14 cellular contexts compared by ENCODE assay signal in the genomic region with DNA sequence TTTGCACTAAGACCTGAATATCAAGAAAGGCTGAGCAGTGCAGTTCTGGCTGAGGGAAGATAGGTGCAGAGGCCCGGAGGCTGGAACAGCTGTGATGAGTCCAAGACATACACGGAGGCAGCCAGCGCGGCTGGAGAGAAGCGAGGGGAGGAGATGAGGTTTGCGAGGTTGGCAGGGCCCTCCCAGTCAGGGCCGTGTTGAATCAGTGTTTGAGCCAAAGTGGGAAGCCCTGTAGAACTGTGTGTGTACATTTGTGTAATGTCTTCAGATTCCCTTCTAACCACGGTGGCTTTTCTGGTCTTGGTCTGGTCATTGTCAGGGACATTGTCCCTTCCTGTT. TPM values are rescaled to one million over a fixed set of nuclear protein-coding genes. Genes with fewer than 3 reads are reported as not detected.
DNase-seq lines count a peak whose midpoint lies in the region; ATAC-seq, FAIRE-seq and TF ChIP-seq lines count a peak whose summit lies in the region.
"Had no signal": no experiment of that assay in that cellular context is flagged by ENCODE, and none has a peak within 500 bp of the region (broad histone marks: within the 10 kb centered on the region; RNA-seq: fewer than 3 reads in every experiment).

No MANE protein-coding gene starts in this region.

- TF ChIP-seq POLR2A in endothelial cell of umbilical vein (IDR thresholded peaks at IDR 0.05; ENCODE audit: low read depth, low read length): no peak

- H3K9ac ChIP-seq in endothelial cell of umbilical vein (replicated peaks; ENCODE audit: extremely low read depth, insufficient read depth, low read length): no peak overlapping the region

- H3K36me3 ChIP-seq in endothelial cell of umbilical vein (ENCODE audit: control insufficient read depth in 2 of 2, extremely low read depth in 1 of 2, insufficient read depth in 2 of 2, low read length in 2 of 2): no peaks in the 10 kb centered on the region
- H3K36me3 ChIP-seq: cardiac muscle cell, Peyer's patch had no signal

- intact Hi-C loops in endothelial cell of umbilical vein (cut with micrococcal nuclease): no loop called here

- no peak for TF ChIP-seq CTCF in endothelial cell of umbilical vein (IDR thresholded peaks at IDR 0.05; ENCODE audit: extremely low read depth in 1 of 2, insufficient read depth in 1 of 2, low read depth in 1 of 2, low read length in 2 of 2)

- no peak overlapping the region for H3K27ac ChIP-seq in endothelial cell of umbilical vein (ENCODE audit: insufficient read depth, low read depth, low read length)
- H3K27ac ChIP-seq: cardiac muscle cell, Peyer's patch had no signal

- H3K4me1 ChIP-seq in endothelial cell of umbilical vein (ENCODE audit: control insufficient read depth, extremely low read depth, insufficient read depth, low read length): peaks cover 9% of the 10 kb centered on the region

- no peak overlapping the region for H3K27ac Mint-ChIP-seq in activated CD8-positive, alpha-beta memory T cell treated with anti-CD3 and anti-CD28 coated beads, Interleukin-2, amount 10 ng/mL, durations not matched to agents 7 days and 5 days
- no peak overlapping the region for H3K27ac Mint-ChIP-seq in T-helper 17 cell
- H3K27ac Mint-ChIP-seq: activated CD8-positive, alpha-beta T cell treated with anti-CD3 and anti-CD28 coated beads, Interleukin-2, amount 10 ng/mL, durations not matched to agents 7 days and 5 days had no signal

- no peaks in the 10 kb centered on the region for H4K20me1 ChIP-seq in endothelial cell of umbilical vein (replicated peaks; ENCODE audit: control insufficient read depth, extremely low read depth, insufficient read depth, low read length)

- FAIRE-seq in endothelial cell of umbilical vein (lab: Jason Lieb, UNC): peak; percentile 59
- FAIRE-seq: A204.1 had no signal

- BruUV-seq in endothelial cell of umbilical vein (replicated peaks; lab: Mats Ljungman, UMichigan): no TSS peak

- H3K9me1 ChIP-seq in endothelial cell of umbilical vein (replicated peaks; ENCODE audit: control insufficient read depth, extremely low read depth, insufficient read depth, low read length): no peaks in the 10 kb centered on the region

- no peaks in the 10 kb centered on the region for H3K9me3 ChIP-seq in endothelial cell of umbilical vein (replicated peaks; ENCODE audit: control insufficient read depth, insufficient read depth, low read length)
- H3K9me3 ChIP-seq in T-helper 17 cell (ENCODE audit: control insufficient read depth, low read length, poor library complexity, severe bottlenecking): no peaks in the 10 kb centered on the region
- H3K9me3 ChIP-seq: Peyer's patch had no signal

- POLR2A ChIA-PET in endothelial cell of umbilical vein (lab: Charles Lee): no interaction called here

- H3K27me3 ChIP-seq in endothelial cell of umbilical vein (ENCODE audit: control insufficient read depth in 2 of 2, insufficient read depth in 2 of 2, low read length in 2 of 2): no peaks in the 10 kb centered on the region
- H3K27me3 ChIP-seq: cardiac muscle cell, Peyer's patch had no signal

- no peak for DNase-seq in activated CD8-positive, alpha-beta memory T cell treated with anti-CD3 and anti-CD28 coated beads, Interleukin-2, amount 10 ng/mL, durations not matched to agents 7 days and 5 days
- DNase-seq in activated CD8-positive, alpha-beta memory T cell treated with anti-CD3 and anti-CD28 coated beads, Interleukin-2, amount 50 U/mL, for 48 hours: no peak
- DNase-seq in endothelial cell of umbilical vein (ENCODE audit: low read depth, low spot score) (peak; percentile 13), mucosa of gallbladder (ENCODE audit: low spot score) (peak; percentile 60), ureter (ENCODE audit: low spot score) (peak; percentile 79), NCI-H1417 (lab: John Stamatoyannopoulos, UW) (no peak), T-helper 17 cell (no peak)
- DNase-seq: activated CD8-positive, alpha-beta T cell treated with anti-CD3 and anti-CD28 coated beads, Interleukin-2, amount 10 ng/mL, durations not matched to agents 7 days and 5 days; NCI-H1092; Peyer's patch had no signal

- no peak overlapping the region for H3K4me3 Mint-ChIP-seq in activated CD8-positive, alpha-beta memory T cell treated with anti-CD3 and anti-CD28 coated beads, Interleukin-2, amount 10 ng/mL, durations not matched to agents 7 days and 5 days
- no peak overlapping the region for H3K4me3 Mint-ChIP-seq in T-helper 17 cell
- H3K4me3 Mint-ChIP-seq: activated CD8-positive, alpha-beta T cell treated with anti-CD3 and anti-CD28 coated beads, Interleukin-2, amount 10 ng/mL, durations not matched to agents 7 days and 5 days had no signal

- dilution Hi-C loops in endothelial cell of umbilical vein (cut with MboI; ENCODE audit: extremely low pct_ligation_motif_present, low sequenced_read_pairs): no loop called here

- peak; percentile 16 for ATAC-seq in activated CD8-positive, alpha-beta memory T cell treated with anti-CD3 and anti-CD28 coated beads, Interleukin-2, amount 10 ng/mL, durations not matched to agents 7 days and 5 days
- ATAC-seq in GM21447 (IDR thresholded peaks at IDR 0.05; ENCODE audit: unreplicated experiment) (no peak), T-helper 17 cell (no peak)
- ATAC-seq: activated CD8-positive, alpha-beta T cell treated with anti-CD3 and anti-CD28 coated beads, Interleukin-2, amount 10 ng/mL, durations not matched to agents 7 days and 5 days had no signal

- H3K4me2 ChIP-seq in endothelial cell of umbilical vein (ENCODE audit: insufficient read depth, low read length): no peak overlapping the region

- no peak overlapping the region for H3K4me3 ChIP-seq in endothelial cell of umbilical vein (replicated peaks in 1 of 3; ENCODE audit: insufficient read depth in 1 of 3, low read depth in 1 of 3, low read length in 3 of 3)
- H3K4me3 ChIP-seq: cardiac muscle cell, Peyer's patch had no signal

- CTCF ChIA-PET in activated CD8-positive, alpha-beta memory T cell treated with anti-CD3 and anti-CD28 coated beads, Interleukin-2, amount 10 ng/mL, durations not matched to agents 7 days and 5 days (lab: Charles Lee): no interaction called here
- CTCF ChIA-PET in endothelial cell of umbilical vein (lab: Charles Lee): no interaction called here

- no peaks in the 10 kb centered on the region for H3K9me3 Mint-ChIP-seq in activated CD8-positive, alpha-beta memory T cell treated with anti-CD3 and anti-CD28 coated beads, Interleukin-2, amount 10 ng/mL, durations not matched to agents 7 days and 5 days (ENCODE audit: low read depth)

- no peaks in the 10 kb centered on the region for H3K36me3 Mint-ChIP-seq in activated CD8-positive, alpha-beta memory T cell treated with anti-CD3 and anti-CD28 coated beads, Interleukin-2, amount 10 ng/mL, durations not matched to agents 7 days and 5 days
- H3K36me3 Mint-ChIP-seq in T-helper 17 cell (ENCODE audit: low read depth): peaks cover 2% of the 10 kb centered on the region

- peaks cover 30% of the 10 kb centered on the region for H3K79me2 ChIP-seq in endothelial cell of umbilical vein (ENCODE audit: control insufficient read depth, insufficient read depth, low read length)

- H3K4me1 Mint-ChIP-seq in activated CD8-positive, alpha-beta memory T cell treated with anti-CD3 and anti-CD28 coated beads, Interleukin-2, amount 10 ng/mL, durations not matched to agents 7 days and 5 days: peaks cover 17% of the 10 kb centered on the region
- peaks cover 25% of the 10 kb centered on the region for H3K4me1 Mint-ChIP-seq in T-helper 17 cell

- no peak overlapping the region for H2AFZ ChIP-seq in endothelial cell of umbilical vein (ENCODE audit: low read depth, low read length)

- no peaks in the 10 kb centered on the region for H3K27me3 Mint-ChIP-seq in activated CD8-positive, alpha-beta memory T cell treated with anti-CD3 and anti-CD28 coated beads, Interleukin-2, amount 10 ng/mL, durations not matched to agents 7 days and 5 days
- H3K27me3 Mint-ChIP-seq in T-helper 17 cell: no peaks in the 10 kb centered on the region

RNA-seq across cellular contexts. Expression of gene PAK4, which starts 34.9 kb away (rescaled TPM):
- 10 to 100 TPM; 14.6 to 18.4 TPM for total RNA-seq in activated CD8-positive, alpha-beta memory T cell treated with anti-CD3 and anti-CD28 coated beads, Interleukin-2, amount 10 ng/mL, durations not matched to agents 7 days and 5 days
- total RNA-seq in endothelial cell of umbilical vein (49.6 and 55.4 TPM in 2 replicates), mucosa of gallbladder (89.3 TPM), ureter (88.2 TPM), T-helper 17 cell (1 to 10 TPM; 9.6 to 9.7 TPM)
- polyA plus RNA-seq in endothelial cell of umbilical vein: 39.8 and 48.4 TPM in 2 replicates
- polyA plus RNA-seq in endothelial cell of umbilical vein (2011; cell fraction: cytosol; rRNA removed): 24.3 and 32.3 TPM in 2 replicates
- polyA plus RNA-seq in endothelial cell of umbilical vein (2011; cell fraction: nucleus; rRNA removed): 24.1 and 24.3 TPM in 2 replicates
- 26.5 and 39.9 TPM in 2 replicates for polyA plus RNA-seq in endothelial cell of umbilical vein (2012)
- 21.3 and 22.5 TPM in 2 replicates for polyA minus RNA-seq in endothelial cell of umbilical vein
- 28.0 TPM for polyA minus RNA-seq in endothelial cell of umbilical vein (2011; cell fraction: cytosol; rRNA and poly(A)+ RNA removed)
- polyA minus RNA-seq in endothelial cell of umbilical vein (2011; cell fraction: nucleus; rRNA and poly(A)+ RNA removed): 14.5 and 29.1 TPM in 2 replicates

RNA-seq across cellular contexts. Expression of gene NCCRP1, which starts 36.3 kb away (rescaled TPM):
- total RNA-seq in activated CD8-positive, alpha-beta memory T cell treated with anti-CD3 and anti-CD28 coated beads, Interleukin-2, amount 10 ng/mL, durations not matched to agents 7 days and 5 days: not detected
- total RNA-seq in endothelial cell of umbilical vein (not detected in 2 replicates), mucosa of gallbladder (0.17 TPM), ureter (18.4 TPM), T-helper 17 cell (not detected)
- polyA plus RNA-seq in endothelial cell of umbilical vein: 0.06 TPM in 1 of 2 replicates, not detected in the other
- polyA plus RNA-seq in endothelial cell of umbilical vein (2011; cell fraction: cytosol; rRNA removed): not detected in 2 replicates
- polyA plus RNA-seq in endothelial cell of umbilical vein (2011; cell fraction: nucleus; rRNA removed): not detected in 2 replicates
- polyA plus RNA-seq in endothelial cell of umbilical vein (2012): not detected in 2 replicates
- polyA minus RNA-seq in endothelial cell of umbilical vein: 0.13 TPM in 1 of 2 replicates, not detected in the other
- not detected for polyA minus RNA-seq in endothelial cell of umbilical vein (2011; cell fraction: cytosol; rRNA and poly(A)+ RNA removed)
- not detected in 2 replicates for polyA minus RNA-seq in endothelial cell of umbilical vein (2011; cell fraction: nucleus; rRNA and poly(A)+ RNA removed)
- total RNA-seq: activated CD8-positive, alpha-beta T cell treated with anti-CD3 and anti-CD28 coated beads, Interleukin-2, amount 10 ng/mL, durations not matched to agents 7 days and 5 days; subcutaneous adipose tissue had no signal

RNA-seq across cellular contexts. Expression of gene SYCN, which starts 43.6 kb away (rescaled TPM):
- total RNA-seq in activated CD8-positive, alpha-beta memory T cell treated with anti-CD3 and anti-CD28 coated beads, Interleukin-2, amount 10 ng/mL, durations not matched to agents 7 days and 5 days: not detected
- total RNA-seq in endothelial cell of umbilical vein (not detected in 2 replicates), mucosa of gallbladder (1.1 TPM), ureter (not detected), T-helper 17 cell (not detected)
- polyA plus RNA-seq in endothelial cell of umbilical vein: not detected in 2 replicates
- polyA plus RNA-seq in endothelial cell of umbilical vein (2011; cell fraction: cytosol; rRNA removed): not detected in 2 replicates
- not detected in 2 replicates for polyA plus RNA-seq in endothelial cell of umbilical vein (2011; cell fraction: nucleus; rRNA removed)
- not detected in 2 replicates for polyA plus RNA-seq in endothelial cell of umbilical vein (2012)
- polyA minus RNA-seq in endothelial cell of umbilical vein: not detected in 2 replicates
- not detected for polyA minus RNA-seq in endothelial cell of umbilical vein (2011; cell fraction: cytosol; rRNA and poly(A)+ RNA removed)
- not detected in 2 replicates for polyA minus RNA-seq in endothelial cell of umbilical vein (2011; cell fraction: nucleus; rRNA and poly(A)+ RNA removed)
- total RNA-seq: activated CD8-positive, alpha-beta T cell treated with anti-CD3 and anti-CD28 coated beads, Interleukin-2, amount 10 ng/mL, durations not matched to agents 7 days and 5 days; cardiac muscle cell; Peyer's patch; subcutaneous adipose tissue had no signal
- polyA plus RNA-seq: cardiac muscle cell had no signal

Comparison
In these comparisons a context has a peak if more than half of its experiments do, and no peak if none do; other contexts are left out.
1. DNase-seq: peak in endothelial cell of umbilical vein (single experiment), mucosa of gallbladder (single experiment) and ureter (single experiment); none in activated CD8-positive, alpha-beta memory T cell treated with anti-CD3 and anti-CD28 coated beads, Interleukin-2, amount 10 ng/mL, durations not matched to agents 7 days and 5 days (single experiment), activated CD8-positive, alpha-beta memory T cell treated with anti-CD3 and anti-CD28 coated beads, Interleukin-2, amount 50 U/mL, for 48 hours (single experiment), NCI-H1417 (0 of 3) and T-helper 17 cell (0 of 3).
2. RNA of gene NCCRP1, which starts 36.3 kb away (total RNA-seq): 18.4 TPM in ureter (single experiment); 0.17 TPM in mucosa of gallbladder (single experiment), not detected in T-helper 17 cell, not detected in activated CD8-positive, alpha-beta memory T cell treated with anti-CD3 and anti-CD28 coated beads, Interleukin-2, amount 10 ng/mL, durations not matched to agents 7 days and 5 days and not detected in endothelial cell of umbilical vein; every median in the first group is over 10 times any median in the second.